Comparison of ENCODE assay signal across 28 cellular contexts in the genomic region with DNA sequence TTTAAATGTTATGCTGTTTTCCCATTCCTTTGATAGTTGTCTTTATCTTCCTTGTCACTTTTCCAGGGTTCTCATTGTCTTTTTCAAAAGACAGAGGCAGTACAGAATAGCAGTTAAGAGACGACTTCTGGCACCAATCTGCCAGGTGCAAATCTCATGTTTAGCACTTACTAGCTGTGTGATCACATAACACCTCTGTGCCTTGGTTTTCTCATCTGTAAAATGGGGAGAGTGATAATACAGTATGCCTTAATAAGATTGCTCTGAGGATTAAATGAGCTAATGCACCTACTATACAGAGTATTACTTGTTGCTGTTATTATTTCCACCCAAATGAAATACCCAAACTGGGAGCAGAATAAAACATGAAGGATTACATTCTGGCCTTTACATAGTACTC.
"Had no signal": no experiment of that assay in that cellular context is flagged by ENCODE, and none has a peak within 500 bp of the region (broad histone marks: within the 10 kb centered on the region; RNA-seq: fewer than 3 reads in every experiment).

No MANE protein-coding gene starts in this region.

- FAIRE-seq: colon, endometrium, endothelial cell of umbilical vein, frontal cortex had no signal

- H3K27me3 ChIP-seq: colonic mucosa, dorsolateral prefrontal cortex, esophagus muscularis mucosa, foreskin keratinocyte, gastrocnemius medialis, gastroesophageal sphincter had no signal

- H3K27ac ChIP-seq: colonic mucosa, coronary artery, dorsolateral prefrontal cortex, epithelial cell of prostate, esophagus muscularis mucosa, esophagus squamous epithelium, foreskin keratinocyte, gastrocnemius medialis, gastroesophageal sphincter, heart left ventricle, heart right ventricle had no signal

- H3K4me3 ChIP-seq: colonic mucosa, coronary artery, dorsolateral prefrontal cortex, esophagus muscularis mucosa, esophagus squamous epithelium, gastrocnemius medialis, gastroesophageal sphincter, heart left ventricle, heart right ventricle had no signal

- H3K36me3 ChIP-seq: colonic mucosa had no signal

- ATAC-seq: effector memory CD8-positive, alpha-beta T cell; esophagus mucosa; foreskin keratinocyte; gastrocnemius medialis; gastroesophageal sphincter; heart left ventricle; heart right ventricle had no signal

- DNase-seq: colonic mucosa; cortex of kidney; dermis blood vessel endothelial cell; dorsolateral prefrontal cortex; effector CD4-positive, alpha-beta T cell; effector CD8-positive, alpha-beta T cell; effector memory CD4-positive, alpha-beta T cell; effector memory CD8-positive, alpha-beta T cell; endodermal cell; erythroblast; esophagus squamous epithelium; foreskin fibroblast; foreskin keratinocyte; foreskin melanocyte; gastrocnemius medialis; glutamatergic neuron; head of caudate nucleus; heart left ventricle; heart right ventricle had no signal

- H3K9me3 ChIP-seq: colonic mucosa, esophagus muscularis mucosa, esophagus squamous epithelium, gastrocnemius medialis, gastroesophageal sphincter, heart left ventricle had no signal
